8 cellular contexts compared by ENCODE assay signal in genomic region chr5:43069401-43069720, GRCh38. TPM values are rescaled to one million over a fixed set of nuclear protein-coding genes. Genes with fewer than 3 reads are reported as not detected.
DNase-seq lines count a peak whose midpoint lies in the region; ATAC-seq and TF ChIP-seq lines count a peak whose summit lies in the region.
"Not testable (repeated sequence)": the region's sequence is repeated elsewhere in the genome, so short reads cannot be mapped to it uniquely, and the experiment has no call there.

No MANE protein-coding gene starts in this region.

- H3K9me3 Mint-ChIP-seq in CD4-positive, alpha-beta memory T cell; activated naive CD8-positive, alpha-beta T cell treated with anti-CD3 and anti-CD28 coated beads, Interleukin-2, amount 10 ng/mL, durations not matched to agents 7 days and 5 days; endodermal cell; osteocyte (ENCODE audit: unreplicated experiment); type B pancreatic cell: not testable (repeated sequence)

- H3K4me1 Mint-ChIP-seq in CD4-positive, alpha-beta memory T cell: peaks cover 32 to 72% (median 53%) of the 10 kb centered on the region in 4 donors
- peaks cover 34% of the 10 kb centered on the region for H3K4me1 Mint-ChIP-seq in activated naive CD8-positive, alpha-beta T cell treated with anti-CD3 and anti-CD28 coated beads, Interleukin-2, amount 10 ng/mL, durations not matched to agents 7 days and 5 days
- H3K4me1 Mint-ChIP-seq in endodermal cell (peaks cover 19% of the 10 kb centered on the region), osteocyte (ENCODE audit: unreplicated experiment) (peaks cover 50% of the 10 kb centered on the region), type B pancreatic cell (ENCODE audit: unreplicated experiment) (peaks cover 20% of the 10 kb centered on the region)

- H3K27ac Mint-ChIP-seq in CD4-positive, alpha-beta memory T cell: peak overlapping the region in 3 of 7 donors; percentile 52 to 98 (median 66)
- not testable (repeated sequence) for H3K27ac Mint-ChIP-seq in activated naive CD8-positive, alpha-beta T cell treated with anti-CD3 and anti-CD28 coated beads, Interleukin-2, amount 10 ng/mL, durations not matched to agents 7 days and 5 days; endodermal cell; osteocyte (ENCODE audit: unreplicated experiment); type B pancreatic cell

- TF ChIP-seq CTCF in WI38 (IDR thresholded peaks at IDR 0.05; ENCODE audit: low read depth, low read length); endodermal cell (conservative IDR thresholded peaks at IDR 0.05); lower lobe of right lung (IDR thresholded peaks at IDR 0.05); osteocyte (IDR thresholded peaks at IDR 0.05); type B pancreatic cell (conservative IDR thresholded peaks at IDR 0.05): not testable (repeated sequence)

- POLR2A ChIA-PET in CD4-positive, alpha-beta memory T cell (lab: Charles Lee; ENCODE audit: partially characterized antibody): interaction anchor here (0.6 to 10.9 kb wide), 14 partner anchors 28 to 533 kb away, joined by 3 to 689 read pairs (median 24); partner anchors contain the start of genes ANXA2R, HMGCS1, NNT and ZNF131
- POLR2A ChIA-PET in activated naive CD8-positive, alpha-beta T cell treated with anti-CD3 and anti-CD28 coated beads, Interleukin-2, amount 10 ng/mL, durations not matched to agents 7 days and 5 days (lab: Charles Lee): interaction anchor here (0.7 to 9.6 kb wide), 5 partner anchors 30 to 415 kb away, joined by 4 to 300 read pairs (median 7); partner anchors contain the start of genes ANXA2R, HMGCS1 and TMEM267

- not testable (repeated sequence) for DNase-seq in CD4-positive, alpha-beta memory T cell; activated naive CD8-positive, alpha-beta T cell treated with anti-CD3 and anti-CD28 coated beads, Interleukin-2, amount 10 ng/mL, durations not matched to agents 7 days and 5 days; endodermal cell; lower lobe of right lung; type B pancreatic cell (ENCODE audit: extremely low spot score, unreplicated experiment)
- DNase-seq in LHCN-M2 (ENCODE audit: low read depth): peak; percentile 44
- DNase-seq in osteocyte (ENCODE audit: extremely low spot score, unreplicated experiment): peak; percentile 19

- peaks cover 43% of the 10 kb centered on the region for H3K4me1 ChIP-seq in CD4-positive, alpha-beta memory T cell (ENCODE audit: insufficient read depth, low read length)
- not testable (repeated sequence) for H3K4me1 ChIP-seq in endodermal cell (ENCODE audit: control insufficient read depth, insufficient read depth, low read length)
- peaks cover 28% of the 10 kb centered on the region for H3K4me1 ChIP-seq in lower lobe of right lung

- H3K36me3 Mint-ChIP-seq in CD4-positive, alpha-beta memory T cell: peaks cover 20 to 78% of the 10 kb centered on the region in 2 donors
- peaks cover 26% of the 10 kb centered on the region for H3K36me3 Mint-ChIP-seq in activated naive CD8-positive, alpha-beta T cell treated with anti-CD3 and anti-CD28 coated beads, Interleukin-2, amount 10 ng/mL, durations not matched to agents 7 days and 5 days
- H3K36me3 Mint-ChIP-seq in endodermal cell (ENCODE audit: low read depth) (peaks cover 37% of the 10 kb centered on the region), osteocyte (ENCODE audit: unreplicated experiment) (peaks cover 27% of the 10 kb centered on the region), type B pancreatic cell (peaks cover 29% of the 10 kb centered on the region)

- peak overlapping the region; percentile 32 to 100 (median 98) for H3K4me3 Mint-ChIP-seq in CD4-positive, alpha-beta memory T cell
- peak overlapping the region; percentile 33 for H3K4me3 Mint-ChIP-seq in activated naive CD8-positive, alpha-beta T cell treated with anti-CD3 and anti-CD28 coated beads, Interleukin-2, amount 10 ng/mL, durations not matched to agents 7 days and 5 days
- H3K4me3 Mint-ChIP-seq in endodermal cell: not testable (repeated sequence)
- H3K4me3 Mint-ChIP-seq in osteocyte (ENCODE audit: unreplicated experiment): peak overlapping the region; percentile 98
- peak overlapping the region; percentile 31 for H3K4me3 Mint-ChIP-seq in type B pancreatic cell

- H3K27me3 ChIP-seq in CD4-positive, alpha-beta memory T cell (ENCODE audit: insufficient read depth, low read length); endodermal cell (ENCODE audit: control insufficient read depth, insufficient read depth, low read length, poor library complexity, severe bottlenecking); lower lobe of right lung (ENCODE audit: low read depth): not testable (repeated sequence)

- CTCF ChIA-PET in CD4-positive, alpha-beta memory T cell (lab: Charles Lee; ENCODE audit: partially characterized antibody): interaction anchor here (3.6 kb wide), 1 partner anchor 160 kb away, joined by 13 read pairs; no protein-coding TSS in a partner anchor

- H3K9ac ChIP-seq in endodermal cell (ENCODE audit: extremely low read depth, low read length, poor library complexity, severe bottlenecking): not testable (repeated sequence)

- WGBS in endodermal cell (ENCODE audit: insufficient coverage in 1 of 2, insufficient read length in 1 of 2), 2 experiments: 50 to 99% methylated on average over 1 to 3 of the region's 3 CpGs

- intact Hi-C loops in CD4-positive, alpha-beta memory T cell (cut with micrococcal nuclease): loop anchor here (5.0 kb wide), 2 partner anchors 488 to 1167 kb away; partner anchors contain the start of genes PAIP1 and RIMOC1
- intact Hi-C loops in lower lobe of right lung (cut with DNase I): not testable (repeated sequence)

- H3K4me3 ChIP-seq in CD4-positive, alpha-beta memory T cell (ENCODE audit: low read length in 2 of 2): peak overlapping the region; percentile 97 to 99
- peak overlapping the region; percentile 89 for H3K4me3 ChIP-seq in WI38 (ENCODE audit: low read depth, low read length)
- H3K4me3 ChIP-seq in endodermal cell (ENCODE audit: low read length): peak overlapping the region; percentile 95
- peak overlapping the region; percentile 67 for H3K4me3 ChIP-seq in lower lobe of right lung

- H3K27me3 Mint-ChIP-seq in CD4-positive, alpha-beta memory T cell; activated naive CD8-positive, alpha-beta T cell treated with anti-CD3 and anti-CD28 coated beads, Interleukin-2, amount 10 ng/mL, durations not matched to agents 7 days and 5 days; endodermal cell (ENCODE audit: insufficient read depth); osteocyte (ENCODE audit: unreplicated experiment); type B pancreatic cell: not testable (repeated sequence)

- ATAC-seq in activated naive CD8-positive, alpha-beta T cell treated with anti-CD3 and anti-CD28 coated beads, Interleukin-2, amount 10 ng/mL, durations not matched to agents 7 days and 5 days (ENCODE audit: low read depth); lower lobe of right lung: not testable (repeated sequence)

- not testable (repeated sequence) for H3K27ac ChIP-seq in CD4-positive, alpha-beta memory T cell (ENCODE audit: low read depth, low read length); endodermal cell (ENCODE audit: low read depth, low read length); lower lobe of right lung

- H3K36me3 ChIP-seq in CD4-positive, alpha-beta memory T cell (ENCODE audit: insufficient read depth, low read length): not testable (repeated sequence)
- peaks cover 16% of the 10 kb centered on the region for H3K36me3 ChIP-seq in endodermal cell (ENCODE audit: control insufficient read depth, insufficient read depth, low read length)
- peaks cover 22% of the 10 kb centered on the region for H3K36me3 ChIP-seq in lower lobe of right lung

- H3K9me3 ChIP-seq in CD4-positive, alpha-beta memory T cell (ENCODE audit: control insufficient read depth in 1 of 2, low read length in 2 of 2); endodermal cell (ENCODE audit: control insufficient read depth, low read length); lower lobe of right lung: not testable (repeated sequence)

RNA-seq across cellular contexts. Expression of gene ANXA2R, which starts 29.2 kb away (rescaled TPM):
- total RNA-seq in CD4-positive, alpha-beta memory T cell: 10 to 100 TPM; 43.4 to 47.8 TPM
- 10 to 100 TPM; 35.8 to 47.0 TPM for polyA plus RNA-seq in CD4-positive, alpha-beta memory T cell
- total RNA-seq in LHCN-M2 (2014; rRNA removed) (1.7 and 2.6 TPM in 2 replicates), endodermal cell (under 1 TPM; 0.73 to 0.97 TPM), lower lobe of right lung (4.4 TPM), osteocyte (5.2 and 5.3 TPM in 2 replicates), type B pancreatic cell (ENCODE audit: low replicate concordance) (0.34 and 0.74 TPM in 2 replicates)
- 1.5 TPM for polyA plus RNA-seq in LHCN-M2 (2012)
- 10 to 100 TPM; 39.2 to 41.1 TPM for total RNA-seq in activated naive CD8-positive, alpha-beta T cell treated with anti-CD3 and anti-CD28 coated beads, Interleukin-2, amount 10 ng/mL, durations not matched to agents 7 days and 5 days
- 1.5 TPM for polyA plus RNA-seq in endodermal cell (2013, experiment 1 of 2)
- polyA plus RNA-seq in endodermal cell (2013, experiment 2 of 2): 0.91 TPM

RNA-seq across cellular contexts. Expression of gene ZNF131, which starts 51.4 kb away (rescaled TPM):
- 10 to 100 TPM; 76.5 to 86.9 TPM for total RNA-seq in CD4-positive, alpha-beta memory T cell
- 10 to 100 TPM; 67.4 to 68.7 TPM for polyA plus RNA-seq in CD4-positive, alpha-beta memory T cell
- 34.5 and 40.5 TPM in 2 replicates for total RNA-seq in LHCN-M2 (2014; rRNA removed)
- polyA plus RNA-seq in LHCN-M2 (2012): 17.1 TPM
- total RNA-seq in activated naive CD8-positive, alpha-beta T cell treated with anti-CD3 and anti-CD28 coated beads, Interleukin-2, amount 10 ng/mL, durations not matched to agents 7 days and 5 days: 10 to 100 TPM; 55.6 to 58.0 TPM
- 10 to 100 TPM; 36.9 to 44.3 TPM for total RNA-seq in endodermal cell
- polyA plus RNA-seq in endodermal cell (2013, experiment 1 of 2): 37.5 TPM
- polyA plus RNA-seq in endodermal cell (2013, experiment 2 of 2): 39.8 TPM
- total RNA-seq in lower lobe of right lung: 29.8 TPM
- 39.1 and 44.1 TPM in 2 replicates for total RNA-seq in osteocyte
- 32.6 and 42.7 TPM in 2 replicates for total RNA-seq in type B pancreatic cell (ENCODE audit: low replicate concordance)
